Comparison of ENCODE assay signal across 22 cellular contexts in the genomic region with DNA sequence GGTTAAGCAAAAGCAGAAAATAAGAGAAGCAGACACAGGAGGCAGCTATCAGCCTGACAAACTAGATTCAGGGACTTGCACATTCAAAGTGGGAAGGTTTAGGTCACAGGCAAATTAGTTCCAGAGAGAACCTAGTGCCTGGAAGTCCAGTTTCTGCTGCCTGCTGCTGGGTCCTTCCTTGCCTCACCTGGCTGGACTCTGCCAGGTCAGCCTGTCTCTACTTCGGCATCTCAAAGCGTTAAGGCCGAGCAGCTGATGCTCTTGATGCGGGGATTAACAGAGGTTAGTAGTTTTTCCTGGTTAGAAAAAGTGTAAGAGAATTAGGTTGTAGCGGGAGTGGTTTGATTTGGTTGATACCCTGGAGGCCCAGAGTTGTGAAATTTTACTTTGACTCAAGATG.
"Had no signal": no experiment of that assay in that cellular context is flagged by ENCODE, and none has a peak within 500 bp of the region (broad histone marks: within the 10 kb centered on the region; RNA-seq: fewer than 3 reads in every experiment).

No MANE protein-coding gene starts in this region.

- H3K27me3 ChIP-seq: body of pancreas, left lung, neutrophil, pancreas, sigmoid colon had no signal

- H3K27ac Mint-ChIP-seq: activated CD4-positive, alpha-beta T cell treated with anti-CD3 and anti-CD28 coated beads, Interleukin-2, amount 10 ng/mL, durations not matched to agents 24 days and 14 days; activated CD8-positive, alpha-beta T cell treated with anti-CD3 and anti-CD28 coated beads, Interleukin-2, amount 10 ng/mL, durations not matched to agents 7 days and 5 days; activated naive CD8-positive, alpha-beta T cell treated with anti-CD3 and anti-CD28 coated beads, Interleukin-2, amount 10 ng/mL, durations not matched to agents 7 days and 5 days; activated T-cell treated with anti-CD3 and anti-CD28 coated beads, Interleukin-2, amount 50 U/mL, for 24 hours; activated T-helper 2 cell treated with anti-CD3 and anti-CD28 coated beads, Interferon-gamma antibody, Interleukin-2, Interleukin-4, amounts not matched to agents 10 μg/mL and 5 μg/mL and 100 μg/mL, durations not matched to agents 14 hours and 24 hours and 36 hours; memory B cell; stimulated activated effector memory CD8-positive, alpha-beta T cell treated with anti-CD3 and anti-CD28 coated beads, Interleukin-12 subunit alpha, Interleukin-12 subunit beta, amount 100 ng/mL, for 72 hours had no signal

- H3K4me3 Mint-ChIP-seq: activated CD4-positive, alpha-beta T cell treated with anti-CD3 and anti-CD28 coated beads, Interleukin-2, amount 10 ng/mL, durations not matched to agents 24 days and 14 days; activated CD8-positive, alpha-beta T cell treated with anti-CD3 and anti-CD28 coated beads, Interleukin-2, amount 10 ng/mL, durations not matched to agents 7 days and 5 days; activated naive CD8-positive, alpha-beta T cell treated with anti-CD3 and anti-CD28 coated beads, Interleukin-2, amount 10 ng/mL, durations not matched to agents 7 days and 5 days; activated T-cell treated with anti-CD3 and anti-CD28 coated beads, Interleukin-2, amount 50 U/mL, for 24 hours; memory B cell; naive B cell; stimulated activated effector memory CD8-positive, alpha-beta T cell treated with anti-CD3 and anti-CD28 coated beads, Interleukin-12 subunit alpha, Interleukin-12 subunit beta, amount 100 ng/mL, for 72 hours had no signal

- ATAC-seq: activated CD8-positive, alpha-beta T cell treated with anti-CD3 and anti-CD28 coated beads, Interleukin-2, amount 10 ng/mL, durations not matched to agents 7 days and 5 days; body of pancreas; left lung; mucosa of descending colon; pancreas; stimulated activated effector memory CD8-positive, alpha-beta T cell treated with anti-CD3 and anti-CD28 coated beads, Interleukin-12 subunit alpha, Interleukin-12 subunit beta, amount 100 ng/mL, for 72 hours had no signal

- H3K4me1 Mint-ChIP-seq: activated CD4-positive, alpha-beta T cell treated with anti-CD3 and anti-CD28 coated beads, Interleukin-2, amount 10 ng/mL, durations not matched to agents 24 days and 14 days; memory B cell; stimulated activated effector memory CD8-positive, alpha-beta T cell treated with anti-CD3 and anti-CD28 coated beads, Interleukin-12 subunit alpha, Interleukin-12 subunit beta, amount 100 ng/mL, for 72 hours had no signal

- FAIRE-seq: frontal cortex, pancreas had no signal

- DNase-seq: activated CD4-positive, alpha-beta T cell treated with anti-CD3 and anti-CD28 coated beads, Interleukin-2, amount 10 ng/mL, durations not matched to agents 24 days and 14 days; activated CD4-positive, CD25-positive, alpha-beta regulatory T cell; activated CD8-positive, alpha-beta T cell treated with anti-CD3 and anti-CD28 coated beads, Interleukin-2, amount 10 ng/mL, durations not matched to agents 7 days and 5 days; activated naive CD4-positive, alpha-beta T cell treated with Interleukin-2 at 50 U/mL for 16 hours; activated naive CD8-positive, alpha-beta T cell treated with anti-CD3 and anti-CD28 coated beads, Interleukin-2, amount 10 ng/mL, durations not matched to agents 7 days and 5 days; activated T-cell treated with anti-CD3 and anti-CD28 coated beads, Interleukin-2, amount 50 U/mL, for 24 hours; body of pancreas; caudate nucleus; hypothalamus; left lung; mucosa of descending colon; naive B cell; pancreas; sigmoid colon; stimulated activated CD4-positive, alpha-beta T cell treated with anti-CD3 and anti-CD28 coated beads, Interleukin-4, amount 100 ng/mL, for 24 hours; T1000 had no signal

- H3K4me3 ChIP-seq: body of pancreas, left lung, mucosa of descending colon, pancreas, sigmoid colon, thoracic aorta had no signal

- H3K27me3 Mint-ChIP-seq: activated CD4-positive, alpha-beta T cell treated with anti-CD3 and anti-CD28 coated beads, Interleukin-2, amount 10 ng/mL, durations not matched to agents 24 days and 14 days had no signal

- H3K4me1 ChIP-seq: left lung, sigmoid colon had no signal

- H3K36me3 ChIP-seq: left lung, neutrophil, pancreas, sigmoid colon, thoracic aorta had no signal

- H3K9me3 ChIP-seq: body of pancreas, left lung, mucosa of descending colon, neutrophil, pancreas, sigmoid colon, thoracic aorta had no signal

- H3K36me3 Mint-ChIP-seq: activated naive CD8-positive, alpha-beta T cell treated with anti-CD3 and anti-CD28 coated beads, Interleukin-2, amount 10 ng/mL, durations not matched to agents 7 days and 5 days; memory B cell; naive B cell; stimulated activated effector memory CD8-positive, alpha-beta T cell treated with anti-CD3 and anti-CD28 coated beads, Interleukin-12 subunit alpha, Interleukin-12 subunit beta, amount 100 ng/mL, for 72 hours had no signal

- H3K9me3 Mint-ChIP-seq: activated CD4-positive, alpha-beta T cell treated with anti-CD3 and anti-CD28 coated beads, Interleukin-2, amount 10 ng/mL, durations not matched to agents 24 days and 14 days; activated naive CD8-positive, alpha-beta T cell treated with anti-CD3 and anti-CD28 coated beads, Interleukin-2, amount 10 ng/mL, durations not matched to agents 7 days and 5 days; activated T-cell treated with anti-CD3 and anti-CD28 coated beads, Interleukin-2, amount 50 U/mL, for 24 hours; activated T-helper 2 cell treated with anti-CD3 and anti-CD28 coated beads, Interferon-gamma antibody, Interleukin-2, Interleukin-4, amounts not matched to agents 10 μg/mL and 5 μg/mL and 100 μg/mL, durations not matched to agents 14 hours and 24 hours and 36 hours; memory B cell; stimulated activated effector memory CD8-positive, alpha-beta T cell treated with anti-CD3 and anti-CD28 coated beads, Interleukin-12 subunit alpha, Interleukin-12 subunit beta, amount 100 ng/mL, for 72 hours had no signal

- H3K27ac ChIP-seq: body of pancreas, left lung, neutrophil, pancreas, sigmoid colon, thoracic aorta had no signal
